In the genomic region with DNA sequence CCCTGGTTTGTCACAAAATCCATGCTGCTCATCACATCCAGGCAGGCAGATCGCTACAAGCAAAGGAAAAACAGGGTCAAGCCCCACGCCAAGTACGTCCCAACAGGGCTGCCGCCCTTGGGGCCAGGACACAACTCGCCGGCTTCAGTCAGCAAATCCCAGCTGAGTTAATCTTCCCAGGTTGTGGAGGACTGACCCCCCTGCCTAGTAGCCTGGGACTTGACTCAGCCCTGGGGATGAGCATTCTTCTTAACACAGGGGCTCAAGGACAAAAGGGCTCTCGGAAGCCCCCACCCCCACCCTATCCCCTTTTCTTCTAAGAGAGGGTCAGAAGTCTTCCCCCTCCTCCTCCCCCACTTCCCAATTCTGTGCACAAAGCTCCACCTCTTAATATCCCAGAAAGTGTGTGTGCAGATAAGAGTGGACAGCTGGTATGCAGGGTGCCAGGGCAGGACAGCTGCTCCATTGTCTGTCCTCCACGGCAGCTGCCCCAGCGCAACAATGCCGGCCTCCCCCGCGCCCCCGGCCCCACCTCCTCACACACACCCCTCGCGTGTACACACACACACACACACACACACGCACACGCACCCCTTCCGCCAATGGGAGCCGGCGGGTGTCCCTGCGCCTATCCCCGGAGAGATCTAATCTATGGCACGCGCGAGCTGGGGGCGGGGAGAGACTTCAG, we compare ENCODE assay signal across 8 cellular contexts. TPM values are rescaled to one million over a fixed set of nuclear protein-coding genes. Genes with fewer than 3 reads are reported as not detected.
DNase-seq lines count a peak whose midpoint lies in the region; ATAC-seq and TF ChIP-seq lines count a peak whose summit lies in the region.
"Had no signal": no experiment of that assay in that cellular context is flagged by ENCODE, and none has a peak within 500 bp of the region (broad histone marks: within the 10 kb centered on the region; RNA-seq: fewer than 3 reads in every experiment).

No MANE protein-coding gene starts in this region.

- H3K4me1 Mint-ChIP-seq in activated naive CD8-positive, alpha-beta T cell treated with anti-CD3 and anti-CD28 coated beads for 36 hours: peaks cover 10% of the 10 kb centered on the region

- peaks cover 5% of the 10 kb centered on the region for H3K36me3 Mint-ChIP-seq in activated naive CD8-positive, alpha-beta T cell treated with anti-CD3 and anti-CD28 coated beads for 36 hours

- H3K9me3 ChIP-seq in spleen: no peaks in the 10 kb centered on the region

- peaks cover 0 to 75% (median 27%) of the 10 kb centered on the region in 6 donors for H3K36me3 ChIP-seq in spleen

- no peaks in the 10 kb centered on the region for H3K9me3 Mint-ChIP-seq in activated naive CD8-positive, alpha-beta T cell treated with anti-CD3 and anti-CD28 coated beads for 36 hours

- ATAC-seq in foreskin keratinocyte: no peak

- 52 to 75% (median 55%) methylated on average over 26 of the region's 26 CpGs for WGBS in spleen, 5 donors

- H3K27me3 Mint-ChIP-seq in activated naive CD8-positive, alpha-beta T cell treated with anti-CD3 and anti-CD28 coated beads for 36 hours: no peaks in the 10 kb centered on the region

- intact Hi-C loops in spleen (cut with DNase I; ENCODE audit: low total_unique reads): no loop called here

- H3K27ac ChIP-seq in spleen: peak overlapping the region in 5 of 8 donors; percentile 61 to 84 (median 82)
- H3K27ac ChIP-seq in foreskin keratinocyte: no peak overlapping the region

- H3K4me3 Mint-ChIP-seq in activated naive CD8-positive, alpha-beta T cell treated with anti-CD3 and anti-CD28 coated beads for 36 hours: no peak overlapping the region

- TF ChIP-seq POLR2A in spleen (IDR thresholded peaks at IDR 0.05): no peak

- H3K4me1 ChIP-seq in spleen (peaks cover 10 to 66% (median 40%) of the 10 kb centered on the region in 6 donors), foreskin keratinocyte (peaks cover 6% of the 10 kb centered on the region)

- H3K27me3 ChIP-seq in spleen (replicated peaks in 1 of 7): peaks cover 0 to 86% (median 21%) of the 10 kb centered on the region in 7 donors
- H3K27me3 ChIP-seq in foreskin keratinocyte: no peaks in the 10 kb centered on the region

- H3K27ac Mint-ChIP-seq in activated naive CD8-positive, alpha-beta T cell treated with anti-CD3 and anti-CD28 coated beads for 36 hours: no peak overlapping the region

- peak overlapping the region in 7 of 8 donors; percentile 75 to 95 (median 84) for H3K4me3 ChIP-seq in spleen

- TF ChIP-seq CTCF in spleen (IDR thresholded peaks at IDR 0.05 in 8 of 11, conservative IDR thresholded peaks at IDR 0.05 in 3 of 11) (no peak), foreskin keratinocyte (conservative IDR thresholded peaks at IDR 0.05) (no peak)

- peak; percentile 83 for DNase-seq in NCI-H146 treated with DMSO at 0.1 percent for 48 hours (lab: John Stamatoyannopoulos, UW; ENCODE audit: unreplicated experiment)
- peak in 44 of 56 donors; percentile 24 to 87 (median 70) for DNase-seq in amygdala (lab: John Stamatoyannopoulos, UW)
- peak; percentile 80 for DNase-seq in islet precursor cell
- peak; percentile 76 for DNase-seq in spleen
- DNase-seq in foreskin keratinocyte: no peak
- DNase-seq in activated naive CD8-positive, alpha-beta T cell treated with anti-CD3 and anti-CD28 coated beads for 36 hours: no peak
- no peak for DNase-seq in iPS-NIHi11 (ENCODE audit: low spot score)
- DNase-seq: activated T-cell treated with anti-CD3 and anti-CD28 coated beads, Interleukin-2, amount 50 U/mL, for 48 hours had no signal

RNA-seq across cellular contexts. Expression of a gene that starts 4.5 kb away (rescaled TPM):
- total RNA-seq in spleen: 100 to 1,000 TPM in 2 of 7 donors, 10 to 100 TPM in 5; 34.7 to 119 (median 79.8) TPM
- polyA plus RNA-seq in spleen: 10 to 100 TPM; 12.6 to 30.3 (median 15.0) TPM
- 12.0 and 18.8 TPM in 2 replicates for total RNA-seq in foreskin keratinocyte
- polyA plus RNA-seq in foreskin keratinocyte: 5.8 and 11.3 TPM in 2 replicates
- total RNA-seq in activated naive CD8-positive, alpha-beta T cell treated with anti-CD3 and anti-CD28 coated beads for 36 hours: 1 to 10 TPM; 4.0 to 4.3 TPM

RNA-seq across cellular contexts. Expression of a gene that starts 20.2 kb away (rescaled TPM):
- total RNA-seq in spleen (10 to 100 TPM; 24.8 to 41.2 (median 27.4) TPM), foreskin keratinocyte (21.6 and 21.7 TPM in 2 replicates)
- polyA plus RNA-seq in spleen (1 to 10 TPM; 7.6 to 8.7 (median 8.5) TPM), foreskin keratinocyte (11.8 and 12.4 TPM in 2 replicates)
- 10 to 100 TPM; 19.4 to 19.7 TPM for total RNA-seq in activated naive CD8-positive, alpha-beta T cell treated with anti-CD3 and anti-CD28 coated beads for 36 hours

Comparison
In these comparisons a context has a peak if more than half of its experiments do, and no peak if none do; other contexts are left out.
1. DNase-seq: peak in NCI-H146 treated with DMSO at 0.1 percent for 48 hours (single experiment), amygdala (44 of 56), islet precursor cell (single experiment) and spleen (single experiment); none in foreskin keratinocyte (0 of 2), activated naive CD8-positive, alpha-beta T cell treated with anti-CD3 and anti-CD28 coated beads for 36 hours (single experiment) and iPS-NIHi11 (single experiment).